ENCODE assay signal across 10 cellular contexts in the genomic region with DNA sequence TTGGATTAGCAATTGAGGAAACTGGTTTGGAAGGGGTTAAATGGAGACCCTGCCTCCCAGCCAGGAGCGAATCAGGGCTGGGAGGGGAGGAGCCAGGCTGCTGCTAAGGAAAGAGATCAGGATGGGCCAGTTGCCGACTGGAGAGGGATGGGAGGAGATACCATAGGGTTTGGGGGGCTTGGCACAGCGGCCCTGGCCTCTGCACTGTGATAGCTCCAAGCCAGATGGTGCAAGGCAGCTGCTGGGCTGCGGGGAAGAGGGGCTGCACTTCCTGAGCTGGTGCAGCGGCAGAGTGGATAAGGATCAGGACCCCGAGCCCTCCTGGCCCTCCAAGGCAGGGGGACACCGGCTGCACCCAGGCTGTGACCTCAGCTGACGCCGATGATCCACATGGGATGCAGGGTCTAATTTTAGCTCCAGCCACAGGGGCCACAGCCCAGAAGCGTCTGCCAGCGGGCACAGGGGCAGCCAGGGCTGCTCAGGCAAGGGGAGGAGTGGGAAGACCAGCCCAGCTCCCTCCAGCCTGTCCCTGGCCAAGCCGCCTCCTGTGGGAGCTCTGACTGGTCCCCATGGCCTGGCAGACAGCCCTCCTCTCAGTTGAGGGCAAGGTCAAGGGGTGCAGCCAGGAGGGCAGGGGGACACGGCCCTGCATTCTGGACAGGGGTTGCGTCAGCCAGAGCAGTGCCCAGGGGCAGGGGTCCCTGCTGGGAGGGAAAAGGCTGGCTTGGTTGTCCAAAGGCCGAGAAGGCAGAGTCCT. TPM values are rescaled to one million over a fixed set of nuclear protein-coding genes. Genes with fewer than 3 reads are reported as not detected.
DNase-seq lines count a peak whose midpoint lies in the region; TF ChIP-seq lines count a peak whose summit lies in the region.
"Had no signal": no experiment of that assay in that cellular context is flagged by ENCODE, and none has a peak within 500 bp of the region (broad histone marks: within the 10 kb centered on the region; RNA-seq: fewer than 3 reads in every experiment).

A gene with protein sequence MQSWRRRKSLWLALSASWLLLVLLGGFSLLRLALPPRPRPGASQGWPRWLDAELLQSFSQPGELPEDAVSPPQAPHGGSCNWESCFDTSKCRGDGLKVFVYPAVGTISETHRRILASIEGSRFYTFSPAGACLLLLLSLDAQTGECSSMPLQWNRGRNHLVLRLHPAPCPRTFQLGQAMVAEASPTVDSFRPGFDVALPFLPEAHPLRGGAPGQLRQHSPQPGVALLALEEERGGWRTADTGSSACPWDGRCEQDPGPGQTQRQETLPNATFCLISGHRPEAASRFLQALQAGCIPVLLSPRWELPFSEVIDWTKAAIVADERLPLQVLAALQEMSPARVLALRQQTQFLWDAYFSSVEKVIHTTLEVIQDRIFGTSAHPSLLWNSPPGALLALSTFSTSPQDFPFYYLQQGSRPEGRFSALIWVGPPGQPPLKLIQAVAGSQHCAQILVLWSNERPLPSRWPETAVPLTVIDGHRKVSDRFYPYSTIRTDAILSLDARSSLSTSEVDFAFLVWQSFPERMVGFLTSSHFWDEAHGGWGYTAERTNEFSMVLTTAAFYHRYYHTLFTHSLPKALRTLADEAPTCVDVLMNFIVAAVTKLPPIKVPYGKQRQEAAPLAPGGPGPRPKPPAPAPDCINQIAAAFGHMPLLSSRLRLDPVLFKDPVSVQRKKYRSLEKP (plus strand): TSS at position 129 of the 757 bp plus-strand sequence. CDS start 872 bp downstream, outside the sequence.

- TF ChIP-seq POLR2A in NB4 (IDR thresholded peaks at IDR 0.05; ENCODE audit: extremely low read depth, insufficient read length): no peak
- no peak for TF ChIP-seq POLR2A in suprapubic skin (IDR thresholded peaks at IDR 0.05)

- H3K4me1 ChIP-seq in suprapubic skin: peaks cover 19% of the 10 kb centered on the region

- no peaks in the 10 kb centered on the region for H3K9me3 ChIP-seq in suprapubic skin

- in situ Hi-C loops in brain microvascular endothelial cell (cut with HindIII; ENCODE audit: low pct_ligation_motif_present, low sequenced_read_pairs): no loop called here

- H3K27ac ChIP-seq in brain microvascular endothelial cell (no peak within 1 kb of the TSS), suprapubic skin (no peak within 1 kb of the TSS)

- H3K36me3 ChIP-seq in brain microvascular endothelial cell (replicated peaks): no peaks in the 10 kb centered on the region
- no peaks in the 10 kb centered on the region for H3K36me3 ChIP-seq in suprapubic skin

- DNase-seq in NB4 (ENCODE audit: low read depth) (peak; percentile 44), brain microvascular endothelial cell (peak; percentile 40), iris pigment epithelial cell (ENCODE audit: low read depth) (peak; percentile 47), suprapubic skin (ENCODE audit: low spot score in 2 of 2) (no peak), HK-2 (ENCODE audit: unreplicated experiment) (no peak), dedifferentiated amniotic fluid mesenchymal stem cell (ENCODE audit: extremely low spot score) (no peak), cerebellum (ENCODE audit: low spot score) (no peak), 8988T (no peak)
- DNase-seq: activated naive CD8-positive, alpha-beta T cell treated with anti-CD3 and anti-CD28 coated beads, Interleukin-2, amount 10 ng/mL, durations not matched to agents 7 days and 5 days; NCI-H2081 treated with DMSO at 0.1 percent for 48 hours had no signal

- no peak within 1 kb of the TSS for H3K4me3 ChIP-seq in NB4 (ENCODE audit: low read depth, low read length)
- H3K4me3 ChIP-seq in brain microvascular endothelial cell (ENCODE audit: low read depth, low read length): peak within 1 kb of the TSS; percentile 59
- peak within 1 kb of the TSS; percentile 18 for H3K4me3 ChIP-seq in suprapubic skin

- TF ChIP-seq CTCF in NB4 (IDR thresholded peaks at IDR 0.05; ENCODE audit: low read depth, low read length): no peak
- no peak for TF ChIP-seq CTCF in brain microvascular endothelial cell (IDR thresholded peaks at IDR 0.05; ENCODE audit: low read depth, low read length, missing control alignments)
- no peak for TF ChIP-seq CTCF in suprapubic skin (IDR thresholded peaks at IDR 0.05)

- no peak for TF ChIP-seq EP300 in suprapubic skin (IDR thresholded peaks at IDR 0.05)

- H3K27me3 ChIP-seq in brain microvascular endothelial cell (replicated peaks) (no peaks in the 10 kb centered on the region), suprapubic skin (no peaks in the 10 kb centered on the region)

- 35% methylated on average over 8 of the region's 15 CpGs for WGBS in suprapubic skin

RNA-seq across cellular contexts. Expression of the gene that starts here (rescaled TPM):
- total RNA-seq in suprapubic skin: 1 to 10 TPM; 1.6 to 9.5 (median 4.2) TPM
- 2.3 TPM for total RNA-seq in cerebellum
- total RNA-seq: activated naive CD8-positive, alpha-beta T cell treated with anti-CD3 and anti-CD28 coated beads, Interleukin-2, amount 10 ng/mL, durations not matched to agents 7 days and 5 days had no signal

Comparison
In these comparisons a context has a peak if more than half of its experiments do, and no peak if none do; other contexts are left out.
1. DNase-seq: peak in NB4 (single experiment), brain microvascular endothelial cell (single experiment) and iris pigment epithelial cell (single experiment); none in suprapubic skin (0 of 2), HK-2 (single experiment), dedifferentiated amniotic fluid mesenchymal stem cell (single experiment), cerebellum (single experiment) and 8988T (single experiment).